Comparison of ENCODE assay signal across 12 cellular contexts in genomic region chr13:92838786-92839185, GRCh38.
DNase-seq lines count a peak whose midpoint lies in the region; ATAC-seq lines count a peak whose summit lies in the region.
"Had no signal": no experiment of that assay in that cellular context is flagged by ENCODE, and none has a peak within 500 bp of the region (broad histone marks: within the 10 kb centered on the region; RNA-seq: fewer than 3 reads in every experiment).

No MANE protein-coding gene starts in this region.

- no peaks in the 10 kb centered on the region for H3K79me1 ChIP-seq in mesenchymal stem cell (replicated peaks; ENCODE audit: low read length, poor library complexity, severe bottlenecking)

- intact Hi-C loops in left ventricle myocardium superior (cut with micrococcal nuclease) = no loop called here

- no peak overlapping the region for H2BK12ac ChIP-seq in mesenchymal stem cell (ENCODE audit: low read length in 2 of 2)

- no peak overlapping the region for H2BK15ac ChIP-seq in mesenchymal stem cell (ENCODE audit: low read depth, poor library complexity, severe bottlenecking)

- WGBS in mesenchymal stem cell = 43% methylated on average over 2 of the region's 3 CpGs

- H3K27ac ChIP-seq in mesenchymal stem cell (ENCODE audit: low read length, poor library complexity, severe bottlenecking) = peak overlapping the region; percentile 35

- no peak overlapping the region for H2BK120ac ChIP-seq in mesenchymal stem cell (ENCODE audit: low read depth, low read length)

- H4K8ac ChIP-seq in mesenchymal stem cell (ENCODE audit: low read length) = no peak overlapping the region

- DNase-seq in GM04503 (ENCODE audit: low read depth) (peak; percentile 83), amniotic epithelial cell (ENCODE audit: low read depth) (peak; percentile 97), mesenchymal stem cell (peak; percentile 85), DMS79 (lab: John Stamatoyannopoulos, UW) (no peak), GDM1 (lab: John Stamatoyannopoulos, UW) (no peak), left ventricle myocardium superior (no peak)
- DNase-seq: activated T-cell treated with anti-CD3 and anti-CD28 coated beads, Interleukin-2, amount 50 U/mL, for 48 hours; Calu3 had no signal

- no peaks in the 10 kb centered on the region for H3K27me3 ChIP-seq in mesenchymal stem cell (ENCODE audit: control insufficient read depth in 1 of 2, insufficient read depth in 1 of 2, low read length in 2 of 2)
- H3K27me3 ChIP-seq: tibial nerve had no signal

- ATAC-seq in HG03354 (IDR thresholded peaks at IDR 0.05; ENCODE audit: poor library complexity, severe bottlenecking, unreplicated experiment) (peak; percentile 56), HG02763 (IDR thresholded peaks at IDR 0.05; ENCODE audit: unreplicated experiment) (no peak), left ventricle myocardium superior (no peak)

- H3K4me1 ChIP-seq in mesenchymal stem cell (ENCODE audit: control insufficient read depth, insufficient read depth, low read depth, low read length) = no peaks in the 10 kb centered on the region
- H3K4me1 ChIP-seq: tibial nerve had no signal

- H3K4ac ChIP-seq in mesenchymal stem cell (ENCODE audit: low read depth in 1 of 2, low read length in 2 of 2) = no peak overlapping the region

- H3K4me2 ChIP-seq in mesenchymal stem cell (ENCODE audit: low read length, poor library complexity, severe bottlenecking) = no peak overlapping the region

- H3K36me3 ChIP-seq in mesenchymal stem cell (ENCODE audit: control insufficient read depth in 1 of 2, insufficient read depth in 2 of 2, low read depth in 1 of 2, low read length in 2 of 2) = no peaks in the 10 kb centered on the region
- H3K36me3 ChIP-seq: tibial nerve had no signal

- no peak overlapping the region for H3K4me3 ChIP-seq in mesenchymal stem cell (ENCODE audit: insufficient read depth in 1 of 2, low read depth in 1 of 2, low read length in 2 of 2)
- H3K4me3 ChIP-seq: coronary artery, tibial nerve had no signal

- peak overlapping the region; percentile 38 for H3K9ac ChIP-seq in mesenchymal stem cell (ENCODE audit: low read length)

- no peak overlapping the region for H2BK5ac ChIP-seq in mesenchymal stem cell (ENCODE audit: low read depth, low read length, poor library complexity, severe bottlenecking)

- H3K9me3 ChIP-seq in mesenchymal stem cell (ENCODE audit: control insufficient read depth, low read length) = peaks cover 7% of the 10 kb centered on the region

- no peak overlapping the region for H3K23ac ChIP-seq in mesenchymal stem cell (ENCODE audit: low read length in 2 of 2)

- no peak overlapping the region for H2AFZ ChIP-seq in mesenchymal stem cell (ENCODE audit: low read depth, low read length)

- H3K14ac ChIP-seq in mesenchymal stem cell (ENCODE audit: low read length in 2 of 2) = no peak overlapping the region

- H3K18ac ChIP-seq in mesenchymal stem cell (ENCODE audit: low read depth in 1 of 2, low read length in 2 of 2) = no peak overlapping the region

- H4K91ac ChIP-seq in mesenchymal stem cell (ENCODE audit: low read length) = no peak overlapping the region

- H2AK5ac ChIP-seq in mesenchymal stem cell (ENCODE audit: low read length, severe bottlenecking) = no peak overlapping the region

Comparison
In these comparisons a context has a peak if more than half of its experiments do, and no peak if none do; other contexts are left out.
1. DNase-seq: peak in GM04503 (single experiment), amniotic epithelial cell (single experiment) and mesenchymal stem cell (single experiment); none in DMS79 (single experiment), GDM1 (single experiment) and left ventricle myocardium superior (single experiment).